In the genomic region with DNA sequence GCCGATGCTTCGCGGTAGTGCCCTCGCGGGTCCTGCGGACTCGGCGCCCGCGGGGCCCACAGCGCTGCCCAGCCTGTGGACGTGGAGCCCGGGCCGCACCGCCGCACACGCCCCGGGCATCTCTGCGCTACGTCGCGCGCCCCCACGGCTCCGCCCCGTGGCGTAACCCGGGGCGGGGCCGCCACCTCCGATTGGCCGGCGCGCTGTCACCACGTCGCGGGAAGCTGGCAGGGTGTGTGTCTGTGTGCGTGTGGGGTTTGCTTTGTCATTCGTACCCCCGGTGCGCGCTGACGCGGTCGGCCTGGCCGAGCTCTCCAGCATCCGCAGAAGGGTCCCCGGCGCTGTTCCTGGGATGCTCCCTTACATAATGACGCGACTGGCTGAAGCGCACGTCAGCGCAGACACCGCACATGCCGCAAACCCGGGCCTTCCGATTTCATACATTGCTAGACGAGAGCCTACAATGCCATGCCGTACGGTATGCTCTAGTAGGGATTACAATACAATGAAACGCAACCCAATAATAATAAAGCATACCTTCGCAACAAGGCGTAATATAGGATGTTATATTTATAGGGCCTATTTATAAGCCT, we compare ENCODE assay signal across 7 cellular contexts. TPM values are rescaled to one million over a fixed set of nuclear protein-coding genes. Genes with fewer than 3 reads are reported as not detected.
DNase-seq lines count a peak whose midpoint lies in the region; ATAC-seq and TF ChIP-seq lines count a peak whose summit lies in the region.

No MANE protein-coding gene starts in this region.

- H3K27me3 ChIP-seq in iPS DF 6.9 (ENCODE audit: control insufficient read depth, insufficient read depth, low read length) (no peaks in the 10 kb centered on the region), gastrocnemius medialis (no peaks in the 10 kb centered on the region)

- intact Hi-C loops in gastrocnemius medialis (cut with DNase I; ENCODE audit: low total_unique reads), result loop anchor here (2.0 to 10.0 kb wide), 5 partner anchors 47 to 375 kb away; partner anchors contain the start of genes LDLRAP1, RSRP1 and SELENON

- TF ChIP-seq POLR2A in gastrocnemius medialis (IDR thresholded peaks at IDR 0.05), result peak; percentile 94 to 96

- no peaks in the 10 kb centered on the region for H3K4me1 ChIP-seq in iPS DF 6.9 (ENCODE audit: control insufficient read depth, insufficient read depth, low read length)
- peaks cover 34 to 35% of the 10 kb centered on the region in 2 donors for H3K4me1 ChIP-seq in gastrocnemius medialis

- H3K36me3 ChIP-seq in iPS DF 6.9 (ENCODE audit: control insufficient read depth, insufficient read depth, low read length) (no peaks in the 10 kb centered on the region), gastrocnemius medialis (no peaks in the 10 kb centered on the region)

- in situ Hi-C loops in gastrocnemius medialis (cut with MboI; ENCODE audit: low sequenced_read_pairs in 4 of 4), result no loop called here

- H3K4me3 ChIP-seq in iPS DF 6.9 (ENCODE audit: low read length) (peak overlapping the region; percentile 74), gastrocnemius medialis (peak overlapping the region; percentile 76 to 89 (median 86))

- DNase-seq in NCI-H2029 (lab: John Stamatoyannopoulos, UW) (peak; percentile 66), T1000 (lab: John Stamatoyannopoulos, UW) (peak; percentile 79), astrocyte of the hippocampus (ENCODE audit: low read depth, low spot score) (peak; percentile 93), iPS DF 6.9 (ENCODE audit: low read depth, low spot score) (peak; percentile 11), gastrocnemius medialis (peak; percentile 75 to 85)

- H3K9me3 ChIP-seq in iPS DF 6.9 (ENCODE audit: control insufficient read depth, insufficient read depth, low read length), result no peaks in the 10 kb centered on the region
- no peaks in the 10 kb centered on the region for H3K9me3 ChIP-seq in gastrocnemius medialis

- WGBS in iPS DF 6.9 (ENCODE audit: insufficient coverage, insufficient read length), result no CpG with 5 or more reads among the region's 64 CpGs

- no peak for TF ChIP-seq CTCF in gastrocnemius medialis (IDR thresholded peaks at IDR 0.05 in 4 of 5, conservative IDR thresholded peaks at IDR 0.05 in 1 of 5)

- ATAC-seq in GM18519 (IDR thresholded peaks at IDR 0.05; ENCODE audit: low FRiP score, unreplicated experiment) (peak; percentile 61), HG02981 (IDR thresholded peaks at IDR 0.05; ENCODE audit: unreplicated experiment) (peak; percentile 66), gastrocnemius medialis (peak; percentile 67 to 73)

- no peak overlapping the region for H3K27ac ChIP-seq in iPS DF 6.9 (ENCODE audit: low read length)
- peak overlapping the region; percentile 92 to 99 (median 97) for H3K27ac ChIP-seq in gastrocnemius medialis

RNA-seq across cellular contexts. Expression of gene MACO1, which starts 0.5 kb away (rescaled TPM):
- total RNA-seq in gastrocnemius medialis, result 10 to 100 TPM; 38.8 to 74.6 (median 44.8) TPM

RNA-seq across cellular contexts. Expression of gene RHCE, which starts 9.5 kb away (rescaled TPM):
- total RNA-seq in gastrocnemius medialis, result 1 to 10 TPM in 2 of 4 donors, not detected in 2; 1.0 to 2.4 TPM

Comparison
In these comparisons a context has a peak if more than half of its experiments do, and no peak if none do; other contexts are left out.
1. DNase-seq: peak in every context shown above with its lines; median percentile 93 in astrocyte of the hippocampus; 80 in gastrocnemius medialis; 79 in T1000; 66 in NCI-H2029; 11 in iPS DF 6.9.